ENCODE assay signal across 9 cellular contexts in the genomic region with DNA sequence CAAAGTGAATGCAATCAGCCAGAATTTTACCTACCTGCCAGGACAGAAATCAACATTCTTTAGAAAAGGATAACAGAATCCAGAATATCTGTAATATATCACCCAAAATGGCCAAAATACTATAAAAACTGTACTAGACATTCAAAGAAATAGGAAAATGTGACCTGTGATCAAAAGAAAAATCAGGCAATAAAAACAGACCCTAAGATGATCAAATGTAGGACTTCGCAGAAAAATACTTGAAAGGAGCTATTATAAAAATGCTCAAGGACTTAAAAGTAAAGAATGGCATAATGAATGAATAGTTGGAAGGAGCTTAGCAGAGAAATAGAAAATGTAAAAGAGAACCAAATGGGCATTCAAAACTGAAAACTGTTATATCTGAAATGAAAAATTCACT. TPM values are rescaled to one million over a fixed set of nuclear protein-coding genes. Genes with fewer than 3 reads are reported as not detected.
"Had no signal": no experiment of that assay in that cellular context is flagged by ENCODE, and none has a peak within 500 bp of the region (broad histone marks: within the 10 kb centered on the region; RNA-seq: fewer than 3 reads in every experiment).

No MANE protein-coding gene starts in this region.

- H3K27ac ChIP-seq: HL-60, KMS-11 had no signal

- H3K27ac Mint-ChIP-seq: IgD-negative memory B cell had no signal

- H3K36me3 Mint-ChIP-seq: IgD-negative memory B cell had no signal

- ATAC-seq: K562 had no signal

- H3K9ac ChIP-seq: KMS-11 had no signal

- H3K4me2 ChIP-seq: KMS-11 had no signal

- DNase-seq: IMR-90, KBM-7, KG1 had no signal

- H3K4me3 ChIP-seq: K562 had no signal

- FAIRE-seq: HepG2, HTR-8/SVneo had no signal

- H3K4me3 Mint-ChIP-seq: IgD-negative memory B cell had no signal

RNA-seq across cellular contexts. Expression of a gene that starts 4.1 kb away (rescaled TPM):
- polyA plus RNA-seq: IgD-negative memory B cell had no signal

RNA-seq across cellular contexts. Expression of a gene that starts 33.9 kb away (rescaled TPM):
- polyA plus RNA-seq: IgD-negative memory B cell, K562 had no signal

RNA-seq across cellular contexts. Expression of a gene that starts 53.5 kb away (rescaled TPM):
- polyA plus RNA-seq: HepG2, IgD-negative memory B cell had no signal
